ENCODE assay signal across 17 cellular contexts in the genomic region with DNA sequence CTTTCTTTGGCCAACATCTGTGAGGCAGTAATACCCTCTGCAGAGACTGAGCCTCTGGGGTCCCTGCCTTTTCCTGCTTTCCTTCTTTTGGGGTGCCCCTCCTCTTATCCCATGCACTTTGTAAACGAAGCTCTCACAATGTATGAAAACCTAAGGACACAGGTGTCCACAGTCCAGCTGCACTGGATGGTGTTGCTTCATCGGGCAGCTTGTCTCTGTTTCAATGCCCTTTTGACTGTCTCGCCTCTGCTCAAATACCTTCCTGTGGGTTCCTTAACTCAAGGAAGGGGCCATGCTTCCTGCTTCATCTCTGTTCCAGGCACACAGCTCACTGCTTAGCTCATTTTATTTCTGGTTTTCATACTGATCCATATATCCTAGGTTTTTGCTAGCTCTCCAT. TPM values are rescaled to one million over a fixed set of nuclear protein-coding genes. Genes with fewer than 3 reads are reported as not detected.
"Had no signal": no experiment of that assay in that cellular context is flagged by ENCODE, and none has a peak within 500 bp of the region (broad histone marks: within the 10 kb centered on the region; RNA-seq: fewer than 3 reads in every experiment).

No MANE protein-coding gene starts in this region.

- H3K4me3 ChIP-seq: gastroesophageal sphincter, heart right ventricle, mucosa of descending colon had no signal

- H3K9me3 ChIP-seq: gastroesophageal sphincter, mucosa of descending colon had no signal

- H3K27me3 ChIP-seq: gastroesophageal sphincter, heart right ventricle had no signal

- ATAC-seq: activated T-cell treated with anti-CD3 and anti-CD28 coated beads, Interleukin-2, amount 50 U/mL, for 72 hours; left colon; natural killer cell had no signal

- DNase-seq: activated CD4-positive, alpha-beta T cell treated with anti-CD3 and anti-CD28 coated beads, Interleukin-2, amount 50 U/mL, for 48 hours; activated gamma-delta T cell treated with Interleukin-2 at 50 U/mL for 16 hours; activated T-cell treated with anti-CD3 and anti-CD28 coated beads, Interleukin-2, amount 50 U/mL, for 72 hours; endodermal cell; heart right ventricle; mammary epithelial cell; mucosa of descending colon; natural killer cell; stimulated activated CD4-positive, alpha-beta T cell treated with anti-CD3 and anti-CD28 coated beads, Interleukin-4, amount 100 ng/mL, for 1 hour; stimulated activated naive CD4-positive, alpha-beta T cell; T-helper 1 cell had no signal

RNA-seq across cellular contexts. Expression of a gene that starts 26.1 kb away (rescaled TPM):
- total RNA-seq: astrocyte, bronchial epithelial cell, chondrocyte, mammary epithelial cell, natural killer cell, skeletal muscle tissue had no signal
